8 cellular contexts compared by ENCODE assay signal in genomic region chr1:44631647-44632510, GRCh38. TPM values are rescaled to one million over a fixed set of nuclear protein-coding genes. Genes with fewer than 3 reads are reported as not detected.
DNase-seq lines count a peak whose midpoint lies in the region; ATAC-seq lines count a peak whose summit lies in the region.

No MANE protein-coding gene starts in this region.

- no peaks in the 10 kb centered on the region for H3K9me3 Mint-ChIP-seq in activated T-cell treated with anti-CD3 and anti-CD28 coated beads, Interleukin-2, amount 50 U/mL, for 4 hours

- H3K4me3 Mint-ChIP-seq in activated T-cell treated with anti-CD3 and anti-CD28 coated beads, Interleukin-2, amount 50 U/mL, for 4 hours, result peak overlapping the region; percentile 90

- H3K36me3 Mint-ChIP-seq in activated T-cell treated with anti-CD3 and anti-CD28 coated beads, Interleukin-2, amount 50 U/mL, for 4 hours (ENCODE audit: insufficient read depth), result peaks cover 23% of the 10 kb centered on the region

- ATAC-seq in GM21390 (IDR thresholded peaks at IDR 0.05; ENCODE audit: unreplicated experiment), result peak; percentile 66
- peak; percentile 82 to 85 for ATAC-seq in activated T-cell treated with anti-CD3 and anti-CD28 coated beads, Interleukin-2, amount 50 U/mL, for 4 hours
- ATAC-seq in esophagus mucosa, result peak; percentile 79

- peaks cover 32% of the 10 kb centered on the region for H3K4me1 Mint-ChIP-seq in activated T-cell treated with anti-CD3 and anti-CD28 coated beads, Interleukin-2, amount 50 U/mL, for 4 hours (ENCODE audit: low read depth)

- DNase-seq in COR-L47 (lab: John Stamatoyannopoulos, UW) (peak; percentile 65), HuH-7 (ENCODE audit: low spot score) (peak; percentile 97), OCI-M2 (lab: John Stamatoyannopoulos, UW; ENCODE audit: unreplicated experiment) (peak; percentile 39), myocyte (ENCODE audit: low read depth) (peak; percentile 88)
- DNase-seq in activated T-cell treated with anti-CD3 and anti-CD28 coated beads, Interleukin-2, amount 50 U/mL, for 4 hours, result peak; percentile 89
- DNase-seq in stimulated activated CD8-positive, alpha-beta memory T cell treated with anti-CD3 and anti-CD28 coated beads, Interleukin-7, amount 100 ng/mL, for 24 hours (ENCODE audit: low read depth), result peak; percentile 84

- no peaks in the 10 kb centered on the region for H3K27me3 Mint-ChIP-seq in activated T-cell treated with anti-CD3 and anti-CD28 coated beads, Interleukin-2, amount 50 U/mL, for 4 hours (ENCODE audit: low read depth)

RNA-seq across cellular contexts. Expression of gene TMEM53, which starts 42.4 kb away (rescaled TPM):
- 1 to 10 TPM; 1.8 to 3.6 (median 2.2) TPM for total RNA-seq in activated T-cell treated with anti-CD3 and anti-CD28 coated beads, Interleukin-2, amount 50 U/mL, for 4 hours
- total RNA-seq in esophagus mucosa (4.4 TPM), myocyte (20.8 and 25.5 TPM in 2 replicates)
- polyA plus RNA-seq in myocyte (2012), result 13.6 TPM

RNA-seq across cellular contexts. Expression of gene ARMH1, which starts 42.6 kb away (rescaled TPM):
- 10 to 100 TPM; 29.4 to 57.2 (median 49.5) TPM for total RNA-seq in activated T-cell treated with anti-CD3 and anti-CD28 coated beads, Interleukin-2, amount 50 U/mL, for 4 hours
- not detected for total RNA-seq in esophagus mucosa
- 7.0 and 13.9 TPM in 2 replicates for total RNA-seq in myocyte
- polyA plus RNA-seq in myocyte (2012), result 0.78 TPM

Comparison
In these comparisons a context has a peak if more than half of its experiments do, and no peak if none do; other contexts are left out.
1. Peak in every context shown above with its lines: DNase-seq and ATAC-seq.
2. DNase-seq: peak in every context shown above with its lines; median percentile 97 in HuH-7; 89 in activated T-cell treated with anti-CD3 and anti-CD28 coated beads, Interleukin-2, amount 50 U/mL, for 4 hours; 88 in myocyte; 84 in stimulated activated CD8-positive, alpha-beta memory T cell treated with anti-CD3 and anti-CD28 coated beads, Interleukin-7, amount 100 ng/mL, for 24 hours; 65 in COR-L47; 39 in OCI-M2.